8 cellular contexts compared by ENCODE assay signal in genomic region chr19:58326914-58327726, GRCh38. TPM values are rescaled to one million over a fixed set of nuclear protein-coding genes. Genes with fewer than 3 reads are reported as not detected.
DNase-seq lines count a peak whose midpoint lies in the region; ATAC-seq and TF ChIP-seq lines count a peak whose summit lies in the region.

TSS of gene ZSCAN22 (plus strand) at chr19:58326994. CDS start at chr19:58334803, 7,809 bp downstream.

- H3K27me3 Mint-ChIP-seq in activated T-helper 2 cell treated with anti-CD3 and anti-CD28 coated beads, Interferon-gamma antibody, Interleukin-2, Interleukin-4, amounts not matched to agents 10 μg/mL and 5 μg/mL and 100 μg/mL, durations not matched to agents 14 hours and 24 hours and 36 hours (ENCODE audit: low read depth) = no peaks in the 10 kb centered on the region

- H3K9ac ChIP-seq in neural cell (ENCODE audit: low read length) = peak within 1 kb of the TSS; percentile 91

- TF ChIP-seq CTCF in LNCaP clone FGC (IDR thresholded peaks at IDR 0.05; ENCODE audit: control insufficient read depth, extremely low read depth, insufficient read depth) (no peak), fibroblast of villous mesenchyme (IDR thresholded peaks at IDR 0.05; ENCODE audit: insufficient read depth, low read depth, low read length) (no peak), neural cell (IDR thresholded peaks at IDR 0.05; ENCODE audit: poor library complexity, severe bottlenecking) (peak; percentile 29)

- H4K20me1 ChIP-seq in neural cell (ENCODE audit: insufficient read depth) = no peaks in the 10 kb centered on the region

- no peak within 1 kb of the TSS for H3K4me3 Mint-ChIP-seq in activated T-helper 2 cell treated with anti-CD3 and anti-CD28 coated beads, Interferon-gamma antibody, Interleukin-2, Interleukin-4, amounts not matched to agents 10 μg/mL and 5 μg/mL and 100 μg/mL, durations not matched to agents 14 hours and 24 hours and 36 hours (ENCODE audit: low read depth)

- no peak within 1 kb of the TSS for H3K27ac Mint-ChIP-seq in activated T-helper 2 cell treated with anti-CD3 and anti-CD28 coated beads, Interferon-gamma antibody, Interleukin-2, Interleukin-4, amounts not matched to agents 10 μg/mL and 5 μg/mL and 100 μg/mL, durations not matched to agents 14 hours and 24 hours and 36 hours

- H2AFZ ChIP-seq in neural cell (ENCODE audit: low read depth, low read length) = peak within 1 kb of the TSS; percentile 71

- TF ChIP-seq RAD21 in neural cell (conservative IDR thresholded peaks at IDR 0.05) = peak; percentile 48

- no peaks in the 10 kb centered on the region for H3K9me2 ChIP-seq in neural cell (ENCODE audit: insufficient read depth, low read length)

- H3K27me3 ChIP-seq in neural cell (ENCODE audit: insufficient read depth, low read depth, low read length) = no peaks in the 10 kb centered on the region

- H3K36me3 Mint-ChIP-seq in activated T-helper 2 cell treated with anti-CD3 and anti-CD28 coated beads, Interferon-gamma antibody, Interleukin-2, Interleukin-4, amounts not matched to agents 10 μg/mL and 5 μg/mL and 100 μg/mL, durations not matched to agents 14 hours and 24 hours and 36 hours (ENCODE audit: low read depth) = no peaks in the 10 kb centered on the region

- peak; percentile 59 for TF ChIP-seq EP300 in neural cell (conservative IDR thresholded peaks at IDR 0.05; ENCODE audit: poor library complexity, severe bottlenecking)

- ATAC-seq in stimulated activated naive CD8-positive, alpha-beta T cell treated with anti-CD3 and anti-CD28 coated beads, Interleukin-15, Interleukin-2, amounts not matched to agents 100 U/mL and 50 U/mL, for 24 hours = peak; percentile 96

- no peaks in the 10 kb centered on the region for H3K36me3 ChIP-seq in neural cell (ENCODE audit: insufficient read depth, low read length)

- peak within 1 kb of the TSS; percentile 92 for H3K27ac ChIP-seq in neural cell (ENCODE audit: low read length)

- no peaks in the 10 kb centered on the region for H3F3A ChIP-seq in neural cell (ENCODE audit: insufficient read depth, low read length, poor library complexity, severe bottlenecking)

- H3K4me3 ChIP-seq in LNCaP clone FGC (ENCODE audit: low read depth, low read length) (peak within 1 kb of the TSS; percentile 97), fibroblast of villous mesenchyme (ENCODE audit: low read depth, low read length) (peak within 1 kb of the TSS; percentile 87), neural cell (ENCODE audit: low read length) (peak within 1 kb of the TSS; percentile 77)

- intact Hi-C loops in activated T-helper 2 cell treated with anti-CD3 and anti-CD28 coated beads, Interferon-gamma antibody, Interleukin-2, Interleukin-4, amounts not matched to agents 10 μg/mL and 5 μg/mL and 100 μg/mL, durations not matched to agents 14 hours and 24 hours and 36 hours (cut with micrococcal nuclease) = loop anchor here (1.0 to 5.0 kb wide), 6 partner anchors 20 to 145 kb away; partner anchors contain the start of genes ERVK3-1, ZNF8 and ZNF837

- DNase-seq in ELR (ENCODE audit: low read depth) (peak; percentile 94), H4 (ENCODE audit: low spot score) (peak; percentile 95), LNCaP clone FGC (ENCODE audit: low read depth) (peak; percentile 90), RPMI8226 (peak; percentile 96), fibroblast of villous mesenchyme (ENCODE audit: low read depth) (peak; percentile 96)
- peak; percentile 86 for DNase-seq in activated T-helper 2 cell treated with anti-CD3 and anti-CD28 coated beads, Interferon-gamma antibody, Interleukin-2, Interleukin-4, amounts not matched to agents 10 μg/mL and 5 μg/mL and 100 μg/mL, durations not matched to agents 14 hours and 24 hours and 36 hours (ENCODE audit: low spot score)
- peak; percentile 94 for DNase-seq in stimulated activated naive CD8-positive, alpha-beta T cell treated with anti-CD3 and anti-CD28 coated beads, Interleukin-15, Interleukin-2, amounts not matched to agents 100 U/mL and 50 U/mL, for 24 hours

- H3K9me3 Mint-ChIP-seq in activated T-helper 2 cell treated with anti-CD3 and anti-CD28 coated beads, Interferon-gamma antibody, Interleukin-2, Interleukin-4, amounts not matched to agents 10 μg/mL and 5 μg/mL and 100 μg/mL, durations not matched to agents 14 hours and 24 hours and 36 hours = no peaks in the 10 kb centered on the region

- H3K4me2 ChIP-seq in neural cell (ENCODE audit: low read length) = peak within 1 kb of the TSS; percentile 95

- H3K79me2 ChIP-seq in neural cell (replicated peaks; ENCODE audit: insufficient read depth, low read length) = peaks cover 43% of the 10 kb centered on the region

- no peaks in the 10 kb centered on the region for H3K9me3 ChIP-seq in neural cell (ENCODE audit: low read length)

- H3K4me1 Mint-ChIP-seq in activated T-helper 2 cell treated with anti-CD3 and anti-CD28 coated beads, Interferon-gamma antibody, Interleukin-2, Interleukin-4, amounts not matched to agents 10 μg/mL and 5 μg/mL and 100 μg/mL, durations not matched to agents 14 hours and 24 hours and 36 hours (ENCODE audit: low read depth) = peaks cover 2% of the 10 kb centered on the region

TF ChIP-seq in neural cell, 6 proteins besides CTCF, POLR2A, EP300 and RAD21:
- TF ChIP-seq REST (IDR thresholded peaks at IDR 0.05; ENCODE audit: borderline replicate concordance) = peak; percentile 49
- peak; percentile 86 for TF ChIP-seq MXI1 (conservative IDR thresholded peaks at IDR 0.05; ENCODE audit: poor library complexity, severe bottlenecking)
- TF ChIP-seq EZH2 (IDR thresholded peaks at IDR 0.05; ENCODE audit: borderline replicate concordance, insufficient read depth, low read length, poor library complexity, severe bottlenecking) = no peak
- peak; percentile 41 for TF ChIP-seq SMC3 (conservative IDR thresholded peaks at IDR 0.05; ENCODE audit: poor library complexity)
- peak; percentile 83 for TF ChIP-seq POLR2AphosphoS5 (IDR thresholded peaks at IDR 0.05)
- TF ChIP-seq TAF1 (IDR thresholded peaks at IDR 0.05; ENCODE audit: low read depth) = peak; percentile 80

RNA-seq across cellular contexts. Expression of gene ZSCAN22, which starts in this region (rescaled TPM):
- total RNA-seq in H4 (2014; rRNA removed; shearing (Covaris generic)) = 2.6 and 2.8 TPM in 2 replicates
- total RNA-seq in activated T-helper 2 cell treated with anti-CD3 and anti-CD28 coated beads, Interferon-gamma antibody, Interleukin-2, Interleukin-4, amounts not matched to agents 10 μg/mL and 5 μg/mL and 100 μg/mL, durations not matched to agents 14 hours and 24 hours and 36 hours = 4.6 and 4.9 TPM in 2 replicates
- 2.6 and 3.0 TPM in 2 replicates for total RNA-seq in fibroblast of villous mesenchyme
- polyA plus RNA-seq in neural cell = 1.6 and 2.2 TPM in 2 replicates
- polyA minus RNA-seq in neural cell = 5.8 and 6.0 TPM in 2 replicates

Comparison
In these comparisons a context has a peak if more than half of its experiments do, and no peak if none do; other contexts are left out.
1. Peak in every context shown above with its lines: DNase-seq, ATAC-seq, H3K4me3 ChIP-seq and H3K27ac ChIP-seq.